Comparison of ENCODE assay signal across 12 cellular contexts in the genomic region with DNA sequence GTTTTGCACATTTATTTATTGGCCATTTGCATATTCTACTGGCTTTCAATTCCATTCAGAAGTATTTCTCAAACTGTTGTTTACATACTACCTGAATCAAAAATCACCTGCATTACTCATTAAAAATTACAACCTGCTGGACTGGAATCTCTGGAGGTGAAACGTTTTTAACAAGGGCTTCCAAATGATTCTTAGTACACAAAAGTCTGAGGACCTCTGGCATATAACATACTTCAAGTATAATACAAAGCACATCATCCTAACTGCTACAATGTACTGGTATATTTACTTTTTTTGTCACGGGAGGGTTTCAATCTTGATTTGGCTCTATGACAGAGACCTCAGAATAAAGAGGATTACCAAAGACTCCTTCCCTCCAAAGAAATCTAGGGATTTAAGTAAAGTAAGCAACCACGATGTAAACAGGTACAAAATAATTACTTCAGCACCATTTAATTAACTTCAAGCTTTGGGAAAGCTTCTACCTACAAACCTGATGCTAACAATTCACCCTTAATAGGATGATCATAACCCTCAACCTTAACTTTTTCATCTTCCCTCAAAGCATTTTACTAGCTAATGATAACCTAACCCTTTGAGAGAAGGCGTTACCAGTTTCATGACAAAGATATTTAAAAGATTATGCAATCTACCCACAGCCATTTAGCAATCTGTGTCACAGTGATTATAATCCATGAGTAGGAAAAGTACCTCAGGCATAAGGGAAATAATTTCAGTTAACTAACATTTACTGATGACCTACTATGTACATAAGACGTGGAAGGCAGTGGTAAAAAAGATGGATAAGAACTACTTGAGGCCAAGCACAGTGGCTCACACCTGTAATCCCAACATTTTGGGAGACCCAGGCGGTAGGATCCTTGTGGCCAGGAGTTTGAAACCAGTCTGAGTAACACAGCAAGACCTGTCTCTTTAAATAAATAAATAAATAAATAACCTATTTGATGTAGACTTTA. TPM values are rescaled to one million over a fixed set of nuclear protein-coding genes. Genes with fewer than 3 reads are reported as not detected.
DNase-seq lines count a peak whose midpoint lies in the region; ATAC-seq and TF ChIP-seq lines count a peak whose summit lies in the region.
"Had no signal": no experiment of that assay in that cellular context is flagged by ENCODE, and none has a peak within 500 bp of the region (broad histone marks: within the 10 kb centered on the region; RNA-seq: fewer than 3 reads in every experiment).

No MANE protein-coding gene starts in this region.

- H3K27me3 Mint-ChIP-seq in HFFc6 (ENCODE audit: insufficient read depth) (no peaks in the 10 kb centered on the region; the same call in 1 of the 2 replicates), endodermal cell (ENCODE audit: insufficient read depth) (no peaks in the 10 kb centered on the region)
- H3K27me3 Mint-ChIP-seq: activated CD8-positive, alpha-beta memory T cell treated with anti-CD3 and anti-CD28 coated beads, Interleukin-2, amount 10 ng/mL, durations not matched to agents 7 days and 5 days; T-cell had no signal

- H2AFZ ChIP-seq in ACC112 (ENCODE audit: low read length, unreplicated experiment) = no peak overlapping the region

- peak; percentile 63 for DNase-seq in HFFc6
- peak; percentile 47 for DNase-seq in SKM-1 treated with dmso at 0.1 percent for 144 hours (lab: John Stamatoyannopoulos, UW; ENCODE audit: unreplicated experiment)
- DNase-seq in left lobe of liver (ENCODE audit: low spot score) = no peak
- DNase-seq in T1000 (lab: John Stamatoyannopoulos, UW) = no peak
- DNase-seq in HEK293T (ENCODE audit: extremely low spot score) = no peak
- DNase-seq in DMS53 (lab: John Stamatoyannopoulos, UW) = no peak
- no peak for DNase-seq in endodermal cell
- DNase-seq: activated CD8-positive, alpha-beta memory T cell treated with anti-CD3 and anti-CD28 coated beads, Interleukin-2, amount 10 ng/mL, durations not matched to agents 7 days and 5 days; glutamatergic neuron; NCI-H2171 treated with DMSO at 0.1 percent for 48 hours; T-cell had no signal

- H3K36me3 ChIP-seq in ACC112 (ENCODE audit: insufficient read depth, low read length) = no peaks in the 10 kb centered on the region
- no peaks in the 10 kb centered on the region for H3K36me3 ChIP-seq in endodermal cell (ENCODE audit: control insufficient read depth, insufficient read depth, low read length)

- H3K4me1 Mint-ChIP-seq in HFFc6 (ENCODE audit: low read depth) (peaks cover 48% of the 10 kb centered on the region), endodermal cell (peaks cover 18% of the 10 kb centered on the region)

- H3K27me3 ChIP-seq in ACC112 (ENCODE audit: insufficient read depth, low read length) (no peaks in the 10 kb centered on the region), endodermal cell (ENCODE audit: control insufficient read depth, insufficient read depth, low read length, poor library complexity, severe bottlenecking) (no peaks in the 10 kb centered on the region)

- H3K4me3 ChIP-seq in ACC112 (ENCODE audit: low read depth, low read length) = no peak overlapping the region
- no peak overlapping the region for H3K4me3 ChIP-seq in endodermal cell (ENCODE audit: low read length)

- CTCF ChIA-PET in HEK293T (lab: Yijun Ruan, JAX) = no interaction called here

- WGBS in endodermal cell (ENCODE audit: insufficient coverage in 1 of 2, insufficient read length in 1 of 2), 2 experiments = 95 to 96% methylated on average over 4 to 6 of the region's 6 CpGs

- peak overlapping the region; percentile 9 for H3K27ac ChIP-seq in ACC112 (ENCODE audit: low read depth, low read length)
- H3K27ac ChIP-seq in endodermal cell (ENCODE audit: low read depth, low read length) = no peak overlapping the region

- H3K79me2 ChIP-seq in ACC112 (ENCODE audit: control insufficient read depth, insufficient read depth, low read length, unreplicated experiment) = peaks cover 39% of the 10 kb centered on the region

- H3K9ac ChIP-seq in endodermal cell (ENCODE audit: extremely low read depth, low read length, poor library complexity, severe bottlenecking) = no peak overlapping the region

- H3K4me3 Mint-ChIP-seq in HFFc6 = no peak overlapping the region
- H3K4me3 Mint-ChIP-seq in endodermal cell = no peak overlapping the region
- H3K4me3 Mint-ChIP-seq: activated CD8-positive, alpha-beta memory T cell treated with anti-CD3 and anti-CD28 coated beads, Interleukin-2, amount 10 ng/mL, durations not matched to agents 7 days and 5 days; T-cell had no signal

- H3K4me1 ChIP-seq in ACC112 (ENCODE audit: control insufficient read depth, insufficient read depth, low read length, unreplicated experiment) (peaks cover 26% of the 10 kb centered on the region), endodermal cell (ENCODE audit: control insufficient read depth, insufficient read depth, low read length) (no peaks in the 10 kb centered on the region)

- H3K27ac Mint-ChIP-seq in HFFc6 (peak overlapping the region; percentile 67), endodermal cell (no peak overlapping the region)
- H3K27ac Mint-ChIP-seq: activated CD8-positive, alpha-beta memory T cell treated with anti-CD3 and anti-CD28 coated beads, Interleukin-2, amount 10 ng/mL, durations not matched to agents 7 days and 5 days; T-cell had no signal

- no peak for TF ChIP-seq CTCF in HFFc6 (IDR thresholded peaks at IDR 0.05)
- no peak for TF ChIP-seq CTCF in endodermal cell (conservative IDR thresholded peaks at IDR 0.05)

- H3K9me3 Mint-ChIP-seq in HFFc6 (no peaks in the 10 kb centered on the region), endodermal cell (peaks cover 8% of the 10 kb centered on the region)
- H3K9me3 Mint-ChIP-seq: T-cell had no signal

- POLR2A ChIA-PET in HEK293T (lab: Yijun Ruan, JAX) = interaction anchor here (1.3 to 1.7 kb wide), 2 partner anchors 25 kb away, joined by 7 to 10 read pairs; a partner anchor contains a TSS

- peaks cover 18% of the 10 kb centered on the region for H3K9me3 ChIP-seq in endodermal cell (ENCODE audit: control insufficient read depth, low read length)

- H3K36me3 Mint-ChIP-seq in HFFc6 (ENCODE audit: low read depth) = no peaks in the 10 kb centered on the region
- H3K36me3 Mint-ChIP-seq in endodermal cell (ENCODE audit: low read depth) = peaks cover 3% of the 10 kb centered on the region
- H3K36me3 Mint-ChIP-seq: T-cell had no signal

- peak; percentile 81 for ATAC-seq in left lobe of liver
- ATAC-seq: activated CD8-positive, alpha-beta memory T cell treated with anti-CD3 and anti-CD28 coated beads, Interleukin-2, amount 10 ng/mL, durations not matched to agents 7 days and 5 days; T-cell had no signal

TF ChIP-seq in HEK293T, 16 proteins besides CTCF, POLR2A, EP300 and RAD21:
- TF ChIP-seq ELF4 (IDR thresholded peaks at IDR 0.05) = no peak
- TF ChIP-seq LEF1 (IDR thresholded peaks at IDR 0.05; ENCODE audit: borderline replicate concordance) = no peak
- TF ChIP-seq NFRKB (IDR thresholded peaks at IDR 0.05) = no peak
- no peak for TF ChIP-seq TARDBP (IDR thresholded peaks at IDR 0.05)
- TF ChIP-seq L3MBTL2 (conservative IDR thresholded peaks at IDR 0.05) = no peak
- no peak for TF ChIP-seq ARNT (IDR thresholded peaks at IDR 0.05)
- TF ChIP-seq HDGF (IDR thresholded peaks at IDR 0.05; ENCODE audit: borderline replicate concordance) = no peak
- no peak for TF ChIP-seq FOXK2 (IDR thresholded peaks at IDR 0.05)
- TF ChIP-seq SP1 (IDR thresholded peaks at IDR 0.05) = no peak
- no peak for TF ChIP-seq BHLHE40 (IDR thresholded peaks at IDR 0.05; ENCODE audit: borderline replicate concordance)
- TF ChIP-seq SUZ12 (IDR thresholded peaks at IDR 0.05) = no peak
- TF ChIP-seq, protein P1, sequence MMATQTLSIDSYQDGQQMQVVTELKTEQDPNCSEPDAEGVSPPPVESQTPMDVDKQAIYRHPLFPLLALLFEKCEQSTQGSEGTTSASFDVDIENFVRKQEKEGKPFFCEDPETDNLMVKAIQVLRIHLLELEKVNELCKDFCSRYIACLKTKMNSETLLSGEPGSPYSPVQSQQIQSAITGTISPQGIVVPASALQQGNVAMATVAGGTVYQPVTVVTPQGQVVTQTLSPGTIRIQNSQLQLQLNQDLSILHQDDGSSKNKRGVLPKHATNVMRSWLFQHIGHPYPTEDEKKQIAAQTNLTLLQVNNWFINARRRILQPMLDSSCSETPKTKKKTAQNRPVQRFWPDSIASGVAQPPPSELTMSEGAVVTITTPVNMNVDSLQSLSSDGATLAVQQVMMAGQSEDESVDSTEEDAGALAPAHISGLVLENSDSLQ (IDR thresholded peaks at IDR 0.05) = no peak
- no peak for TF ChIP-seq CTBP1 (IDR thresholded peaks at IDR 0.05; ENCODE audit: borderline replicate concordance)
- no peak for TF ChIP-seq ZNF384 (IDR thresholded peaks at IDR 0.05)
- TF ChIP-seq FOXA1 (IDR thresholded peaks at IDR 0.05) = no peak
- TF ChIP-seq FOXM1 (IDR thresholded peaks at IDR 0.05; ENCODE audit: borderline replicate concordance) = no peak

RNA-seq across cellular contexts. Expression of a gene that starts 24.7 kb away (rescaled TPM):
- total RNA-seq in HFFc6 (2021; fragmentation: NEBNext Ultra II Directional; extraction: Animal tissue kit (Norgen Biotek cat#: 25700)) = 1 to 10 TPM; 4.8 to 6.1 (median 4.9) TPM
- total RNA-seq in left lobe of liver (11.1 TPM), endodermal cell (10 to 100 TPM; 18.6 to 20.7 TPM)
- polyA plus RNA-seq in endodermal cell (2013, experiment 1 of 2) = 13.7 TPM
- 12.6 TPM for polyA plus RNA-seq in endodermal cell (2013, experiment 2 of 2)

RNA-seq across cellular contexts. Expression of a gene that starts 38.0 kb away (rescaled TPM):
- 10 to 100 TPM; 11.2 to 15.8 (median 13.6) TPM for total RNA-seq in HFFc6 (2021; fragmentation: NEBNext Ultra II Directional; extraction: Animal tissue kit (Norgen Biotek cat#: 25700))
- total RNA-seq in left lobe of liver (6.1 TPM), endodermal cell (10 to 100 TPM; 20.1 to 26.8 TPM)
- polyA plus RNA-seq in endodermal cell (2013, experiment 1 of 2) = 24.0 TPM
- polyA plus RNA-seq in endodermal cell (2013, experiment 2 of 2) = 28.1 TPM

Comparison
In these comparisons a context has a peak if more than half of its experiments do, and no peak if none do; other contexts are left out.
1. DNase-seq: peak in HFFc6 (single experiment) and SKM-1 treated with dmso at 0.1 percent for 144 hours (single experiment); none in left lobe of liver (single experiment), T1000 (single experiment), HEK293T (single experiment), DMS53 (single experiment) and endodermal cell (single experiment).